In genomic region chr11:66069715-66070603, GRCh38 we compare ENCODE assay signal across 8 cellular contexts. TPM values are rescaled to one million over a fixed set of nuclear protein-coding genes. Genes with fewer than 3 reads are reported as not detected.
DNase-seq lines count a peak whose midpoint lies in the region; ATAC-seq and TF ChIP-seq lines count a peak whose summit lies in the region.

Gene PACS1, plus strand, starts transcription at chr11:66070272. Its CDS starts 215 bp downstream, at chr11:66070487.

- no peak for TF ChIP-seq POLR2A in esophagus muscularis mucosa (IDR thresholded peaks at IDR 0.05; ENCODE audit: low read depth)

- peak; percentile 28 for DNase-seq in NCI-H2029 (lab: John Stamatoyannopoulos, UW)
- DNase-seq in NCI-H2029 treated with DMSO at 0.1 percent for 48 hours (lab: John Stamatoyannopoulos, UW), result no peak
- peak; percentile 81 for DNase-seq in PC-3
- DNase-seq in activated T-cell treated with anti-CD3 and anti-CD28 coated beads, Interleukin-2, amount 50 U/mL, for 72 hours, result peak; percentile 84 to 85
- DNase-seq in esophagus muscularis mucosa (ENCODE audit: extremely low spot score), result no peak
- peak; percentile 71 to 73 for DNase-seq in stimulated activated CD8-positive, alpha-beta memory T cell treated with anti-CD3 and anti-CD28 coated beads, Interleukin-7, amount 100 ng/mL, for 48 hours (ENCODE audit: extremely low read depth in 1 of 2, low read depth in 1 of 2)

- H3K36me3 ChIP-seq in PC-3 (ENCODE audit: low read depth, low read length), result peaks cover 40% of the 10 kb centered on the region
- peaks cover 26 to 53% (median 43%) of the 10 kb centered on the region in 4 donors for H3K36me3 ChIP-seq in esophagus muscularis mucosa
- H3K36me3 ChIP-seq in muscle layer of colon (ENCODE audit: insufficient read depth, low read length), result peaks cover 43% of the 10 kb centered on the region

- H3K4me1 ChIP-seq in PC-3 (ENCODE audit: insufficient read depth, low read length) (peaks cover 25% of the 10 kb centered on the region), esophagus muscularis mucosa (peaks cover 31 to 50% (median 44%) of the 10 kb centered on the region in 4 donors), muscle layer of colon (ENCODE audit: insufficient read depth, low read length) (peaks cover 34% of the 10 kb centered on the region)

- peaks cover 11% of the 10 kb centered on the region for H3F3A ChIP-seq in PC-3 (ENCODE audit: low read length, unreplicated experiment)

- no peaks in the 10 kb centered on the region for H3K27me3 ChIP-seq in PC-3 (ENCODE audit: low read length)
- no peaks in the 10 kb centered on the region for H3K27me3 ChIP-seq in esophagus muscularis mucosa
- no peaks in the 10 kb centered on the region for H3K27me3 ChIP-seq in muscle layer of colon (ENCODE audit: control insufficient read depth in 1 of 2, insufficient read depth in 2 of 2, low read length in 2 of 2)

- CTCF ChIA-PET in PC-3 (lab: Charles Lee), result no interaction called here

- peaks cover 12 to 36% of the 10 kb centered on the region in 2 donors for H3K36me3 Mint-ChIP-seq in activated T-cell treated with anti-CD3 and anti-CD28 coated beads, Interleukin-2, amount 50 U/mL, for 72 hours (ENCODE audit: insufficient read depth in 2 of 2)

- TF ChIP-seq CTCF in PC-3 (conservative IDR thresholded peaks at IDR 0.05; ENCODE audit: low read depth, low read length) (no peak; the same call in 1 of the 2 replicates), esophagus muscularis mucosa (IDR thresholded peaks at IDR 0.05) (peak in 2 of 3 experiments; percentile 5 to 21)

- H3K27ac ChIP-seq in PC-3 (ENCODE audit: low read length) (no peak within 1 kb of the TSS), esophagus muscularis mucosa (replicated peaks in 1 of 4) (peak within 1 kb of the TSS; percentile 88 to 98 (median 93)), muscle layer of colon (ENCODE audit: low read depth, low read length) (peak within 1 kb of the TSS; percentile 76)

- peak within 1 kb of the TSS; percentile 92 to 94 for H3K4me3 Mint-ChIP-seq in activated T-cell treated with anti-CD3 and anti-CD28 coated beads, Interleukin-2, amount 50 U/mL, for 72 hours

- H3K9ac ChIP-seq in PC-3 (ENCODE audit: low read length), result peak within 1 kb of the TSS; percentile 39; the same call in 1 of the 2 replicates
- peak within 1 kb of the TSS; percentile 42 for H3K9ac ChIP-seq in muscle layer of colon (ENCODE audit: low read length)

- H3K9me3 ChIP-seq in PC-3 (ENCODE audit: low read length), result no peaks in the 10 kb centered on the region
- H3K9me3 ChIP-seq in esophagus muscularis mucosa, result no peaks in the 10 kb centered on the region
- H3K9me3 ChIP-seq in muscle layer of colon (ENCODE audit: low read length), result no peaks in the 10 kb centered on the region

- peak within 1 kb of the TSS; percentile 86 for H3K4me2 ChIP-seq in PC-3 (ENCODE audit: low read length)

- H3K79me2 ChIP-seq in PC-3 (ENCODE audit: low read length), result peaks cover 39% of the 10 kb centered on the region

- H4K20me1 ChIP-seq in PC-3 (ENCODE audit: low read length), result no peaks in the 10 kb centered on the region

- peak within 1 kb of the TSS; percentile 98 for H3K27ac Mint-ChIP-seq in activated T-cell treated with anti-CD3 and anti-CD28 coated beads, Interleukin-2, amount 50 U/mL, for 72 hours

- peak within 1 kb of the TSS; percentile 83 for H3K4me3 ChIP-seq in PC-3 (ENCODE audit: low read length)
- H3K4me3 ChIP-seq in esophagus muscularis mucosa, result peak within 1 kb of the TSS; percentile 87 to 97 (median 94)
- H3K4me3 ChIP-seq in muscle layer of colon (ENCODE audit: low read depth in 1 of 2, low read length in 2 of 2), result peak within 1 kb of the TSS; percentile 72 to 90

- H2AFZ ChIP-seq in PC-3 (ENCODE audit: low read length), result peak within 1 kb of the TSS; percentile 63

- intact Hi-C loops in PC-3 (cut with micrococcal nuclease), result loop anchor here (2.0 to 5.0 kb wide), 2 partner anchors 42 to 65 kb away; no protein-coding TSS in a partner anchor
- intact Hi-C loops in esophagus muscularis mucosa (cut with DNase I), result no loop called here

- H3K4me1 Mint-ChIP-seq in activated T-cell treated with anti-CD3 and anti-CD28 coated beads, Interleukin-2, amount 50 U/mL, for 72 hours (ENCODE audit: low read depth), result peaks cover 69% of the 10 kb centered on the region

- no peaks in the 10 kb centered on the region for H3K27me3 Mint-ChIP-seq in activated T-cell treated with anti-CD3 and anti-CD28 coated beads, Interleukin-2, amount 50 U/mL, for 72 hours (ENCODE audit: low read depth)

- peak; percentile 14 for TF ChIP-seq EP300 in esophagus muscularis mucosa (IDR thresholded peaks at IDR 0.05)

- BruUV-seq in PC-3 (replicated peaks; lab: Mats Ljungman, UMichigan), result no TSS peak

- ATAC-seq in HG03064 (IDR thresholded peaks at IDR 0.05; ENCODE audit: low read depth, unreplicated experiment) (peak; percentile 39), PC-3 (peak; percentile 73)
- peak; percentile 69 to 78 for ATAC-seq in activated T-cell treated with anti-CD3 and anti-CD28 coated beads, Interleukin-2, amount 50 U/mL, for 72 hours (replicated peaks in 1 of 2)

- H3K9me3 Mint-ChIP-seq in activated T-cell treated with anti-CD3 and anti-CD28 coated beads, Interleukin-2, amount 50 U/mL, for 72 hours, result peaks cover 0 to 3% of the 10 kb centered on the region in 2 donors

- POLR2A ChIA-PET in PC-3 (lab: Charles Lee; ENCODE audit: unreplicated experiment), result interaction anchor here (0.6 kb wide), 3 partner anchors 43 to 169 kb away, joined by 3 to 10 read pairs (median 3); no protein-coding TSS in a partner anchor

- WGBS in esophagus muscularis mucosa, result 2% methylated on average over 30 of the region's 120 CpGs

- H3K9me2 ChIP-seq in PC-3 (replicated peaks; ENCODE audit: low read length), result no peaks in the 10 kb centered on the region

RNA-seq across cellular contexts. Expression of gene PACS1, which starts in this region (rescaled TPM):
- total RNA-seq in PC-3 (2014; rRNA removed) (28.7 and 31.5 TPM in 2 replicates), esophagus muscularis mucosa (10 to 100 TPM; 37.1 to 97.8 (median 54.3) TPM)
- total RNA-seq in activated T-cell treated with anti-CD3 and anti-CD28 coated beads, Interleukin-2, amount 50 U/mL, for 72 hours, result 100 to 1,000 TPM; 104 to 114 TPM

Comparison
In these comparisons a context has a peak if more than half of its experiments do, and no peak if none do; other contexts are left out.
1. DNase-seq: peak in NCI-H2029 (single experiment), PC-3 (single experiment), activated T-cell treated with anti-CD3 and anti-CD28 coated beads, Interleukin-2, amount 50 U/mL, for 72 hours (2 of 2) and stimulated activated CD8-positive, alpha-beta memory T cell treated with anti-CD3 and anti-CD28 coated beads, Interleukin-7, amount 100 ng/mL, for 48 hours (2 of 2); none in NCI-H2029 treated with DMSO at 0.1 percent for 48 hours (single experiment) and esophagus muscularis mucosa (single experiment).
2. Peak in every context shown above with its lines, with median percentiles within 50 percentile points of each other: ATAC-seq and H3K4me3 ChIP-seq.